9 cellular contexts compared by ENCODE assay signal in genomic region chr13:36282818-36283432, GRCh38. TPM values are rescaled to one million over a fixed set of nuclear protein-coding genes. Genes with fewer than 3 reads are reported as not detected.
A peak's percentile ranks its signal among the peaks of the same experiment; 100 is the strongest.
DNase-seq lines count a peak whose midpoint lies in the region; ATAC-seq, FAIRE-seq and TF ChIP-seq lines count a peak whose summit lies in the region.
"Had no signal": no experiment of that assay in that cellular context is flagged by ENCODE, and none has a peak within 500 bp of the region (broad histone marks: within the 10 kb centered on the region; RNA-seq: fewer than 3 reads in every experiment).

No MANE protein-coding gene starts in this region.

- CTCF ChIA-PET in AG04450 (lab: Charles Lee) (interaction anchor here (0.6 to 6.3 kb wide), 53 partner anchors 9 to 788 kb away, joined by 3 to 108 read pairs (median 4); partner anchors contain the start of genes CCDC169 and SPART), endothelial cell of umbilical vein (lab: Charles Lee) (interaction anchor here (0.5 to 3.6 kb wide), 67 partner anchors 9 to 786 kb away, joined by 3 to 87 read pairs (median 4); partner anchors contain the start of genes CCDC169 and SPART)
- CTCF ChIA-PET in activated naive CD4-positive, alpha-beta T cell treated with anti-CD3 and anti-CD28 coated beads, Interleukin-2, amount 10 ng/mL, durations not matched to agents 7 days and 5 days (lab: Charles Lee), result interaction anchor here (0.6 to 3.7 kb wide), 22 partner anchors 8 to 698 kb away, joined by 3 to 20 read pairs (median 3); partner anchors contain the start of gene CCDC169

- POLR2A ChIA-PET in AG04450 (lab: Yijun Ruan, JAX), result no interaction called here
- POLR2A ChIA-PET in endothelial cell of umbilical vein (lab: Charles Lee), result no interaction called here

- H3K36me3 ChIP-seq in endothelial cell of umbilical vein (ENCODE audit: control insufficient read depth in 2 of 2, extremely low read depth in 1 of 2, insufficient read depth in 2 of 2, low read length in 2 of 2), result no peaks in the 10 kb centered on the region

- no peaks in the 10 kb centered on the region for H3K4me1 ChIP-seq in endothelial cell of umbilical vein (ENCODE audit: control insufficient read depth, extremely low read depth, insufficient read depth, low read length)

- FAIRE-seq in GM12891 (lab: Jason Lieb, UNC) (peak; percentile 56), endothelial cell of umbilical vein (lab: Jason Lieb, UNC) (peak; percentile 15)
- FAIRE-seq: colon had no signal

- peaks cover 7% of the 10 kb centered on the region for H3K27me3 Mint-ChIP-seq in neural crest cell (ENCODE audit: low read depth)
- H3K27me3 Mint-ChIP-seq in activated naive CD4-positive, alpha-beta T cell treated with anti-CD3 and anti-CD28 coated beads, Interleukin-2, amount 10 ng/mL, durations not matched to agents 7 days and 5 days, result peaks cover 18% of the 10 kb centered on the region

- no peaks in the 10 kb centered on the region for H3K4me1 Mint-ChIP-seq in neural crest cell
- no peaks in the 10 kb centered on the region for H3K4me1 Mint-ChIP-seq in activated naive CD4-positive, alpha-beta T cell treated with anti-CD3 and anti-CD28 coated beads, Interleukin-2, amount 10 ng/mL, durations not matched to agents 7 days and 5 days

- H3K4me2 ChIP-seq in endothelial cell of umbilical vein (ENCODE audit: insufficient read depth, low read length), result no peak overlapping the region

- H3K27ac Mint-ChIP-seq in neural crest cell (ENCODE audit: unreplicated experiment), result no peak overlapping the region
- no peak overlapping the region for H3K27ac Mint-ChIP-seq in activated naive CD4-positive, alpha-beta T cell treated with anti-CD3 and anti-CD28 coated beads, Interleukin-2, amount 10 ng/mL, durations not matched to agents 7 days and 5 days

- peak; percentile 88 for TF ChIP-seq CTCF in AG04450 (IDR thresholded peaks at IDR 0.05; ENCODE audit: low read depth, low read length)
- peak; percentile 52 to 53 for TF ChIP-seq CTCF in endothelial cell of umbilical vein (IDR thresholded peaks at IDR 0.05; ENCODE audit: extremely low read depth in 1 of 2, insufficient read depth in 1 of 2, low read depth in 1 of 2, low read length in 2 of 2)
- TF ChIP-seq CTCF in neural crest cell (conservative IDR thresholded peaks at IDR 0.05), result peak; percentile 94

- H3K4me3 ChIP-seq in AG04450 (ENCODE audit: low read depth, low read length), result no peak overlapping the region
- H3K4me3 ChIP-seq in endothelial cell of umbilical vein (replicated peaks in 1 of 3; ENCODE audit: insufficient read depth in 1 of 3, low read depth in 1 of 3, low read length in 3 of 3), result no peak overlapping the region

- H3K79me2 ChIP-seq in endothelial cell of umbilical vein (ENCODE audit: control insufficient read depth, insufficient read depth, low read length), result no peaks in the 10 kb centered on the region

- intact Hi-C loops in endothelial cell of umbilical vein (cut with micrococcal nuclease), result loop anchor here (1.0 to 10.0 kb wide), 6 partner anchors 63 to 702 kb away; partner anchors contain the start of gene SPART

- peaks cover 7% of the 10 kb centered on the region for H3K36me3 Mint-ChIP-seq in neural crest cell (ENCODE audit: low read depth)
- H3K36me3 Mint-ChIP-seq in activated naive CD4-positive, alpha-beta T cell treated with anti-CD3 and anti-CD28 coated beads, Interleukin-2, amount 10 ng/mL, durations not matched to agents 7 days and 5 days, result no peaks in the 10 kb centered on the region

- BruUV-seq in endothelial cell of umbilical vein (replicated peaks; lab: Mats Ljungman, UMichigan), result no TSS peak

- H2AFZ ChIP-seq in endothelial cell of umbilical vein (ENCODE audit: low read depth, low read length), result no peak overlapping the region

- TF ChIP-seq POLR2A in GM12891 (IDR thresholded peaks at IDR 0.05; ENCODE audit: low read depth, low read length) (no peak), endothelial cell of umbilical vein (IDR thresholded peaks at IDR 0.05; ENCODE audit: low read depth, low read length) (no peak)

- ATAC-seq in GM21381 (IDR thresholded peaks at IDR 0.05; ENCODE audit: unreplicated experiment), result no peak

- DNase-seq in AG04450 (ENCODE audit: low read depth, low spot score), result peak; percentile 4
- no peak for DNase-seq in GM12891 (ENCODE audit: insufficient read length, low spot score)
- peak; percentile 55 for DNase-seq in NCI-H748 treated with DMSO at 0.1 percent for 48 hours (lab: John Stamatoyannopoulos, UW)
- peak; percentile 61 for DNase-seq in endothelial cell of umbilical vein (ENCODE audit: low read depth, low spot score)
- no peak for DNase-seq in neural crest cell (ENCODE audit: low read depth, low spot score)
- no peak for DNase-seq in activated naive CD4-positive, alpha-beta T cell treated with anti-CD3 and anti-CD28 coated beads, Interleukin-2, amount 10 ng/mL, durations not matched to agents 7 days and 5 days
- DNase-seq in 8988T, result no peak

- H3K4me3 Mint-ChIP-seq in neural crest cell, result no peak overlapping the region
- no peak overlapping the region for H3K4me3 Mint-ChIP-seq in activated naive CD4-positive, alpha-beta T cell treated with anti-CD3 and anti-CD28 coated beads, Interleukin-2, amount 10 ng/mL, durations not matched to agents 7 days and 5 days

- dilution Hi-C loops in endothelial cell of umbilical vein (cut with MboI; ENCODE audit: extremely low pct_ligation_motif_present, low sequenced_read_pairs), result no loop called here

- H3K27ac ChIP-seq in AG04450 (ENCODE audit: low read depth, low read length), result no peak overlapping the region
- no peak overlapping the region for H3K27ac ChIP-seq in endothelial cell of umbilical vein (ENCODE audit: insufficient read depth, low read depth, low read length)

- no peaks in the 10 kb centered on the region for H3K27me3 ChIP-seq in AG04450 (ENCODE audit: control insufficient read depth, insufficient read depth, low read length)
- no peaks in the 10 kb centered on the region for H3K27me3 ChIP-seq in endothelial cell of umbilical vein (ENCODE audit: control insufficient read depth in 2 of 2, insufficient read depth in 2 of 2, low read length in 2 of 2)

- H3K9me3 Mint-ChIP-seq in neural crest cell, result peaks cover 2% of the 10 kb centered on the region
- H3K9me3 Mint-ChIP-seq in activated naive CD4-positive, alpha-beta T cell treated with anti-CD3 and anti-CD28 coated beads, Interleukin-2, amount 10 ng/mL, durations not matched to agents 7 days and 5 days, result no peaks in the 10 kb centered on the region

- no peaks in the 10 kb centered on the region for H4K20me1 ChIP-seq in endothelial cell of umbilical vein (replicated peaks; ENCODE audit: control insufficient read depth, extremely low read depth, insufficient read depth, low read length)

- no peak overlapping the region for H3K9ac ChIP-seq in endothelial cell of umbilical vein (replicated peaks; ENCODE audit: extremely low read depth, insufficient read depth, low read length)

- no peaks in the 10 kb centered on the region for H3K9me1 ChIP-seq in endothelial cell of umbilical vein (replicated peaks; ENCODE audit: control insufficient read depth, extremely low read depth, insufficient read depth, low read length)

- H3K9me3 ChIP-seq in AG04450 (ENCODE audit: control insufficient read depth, insufficient read depth, low read length) (peaks cover 1% of the 10 kb centered on the region), endothelial cell of umbilical vein (replicated peaks; ENCODE audit: control insufficient read depth, insufficient read depth, low read length) (no peaks in the 10 kb centered on the region)

TF ChIP-seq in GM12891, 5 proteins besides CTCF, POLR2A, EP300 and RAD21:
- TF ChIP-seq POLR2AphosphoS5 (IDR thresholded peaks at IDR 0.05; ENCODE audit: low read depth, low read length), result no peak
- no peak for TF ChIP-seq POU2F2 (IDR thresholded peaks at IDR 0.05; ENCODE audit: low read depth, low read length)
- no peak for TF ChIP-seq SPI1 (IDR thresholded peaks at IDR 0.05; ENCODE audit: low read depth, low read length)
- no peak for TF ChIP-seq TAF1 (IDR thresholded peaks at IDR 0.05; ENCODE audit: low read depth, low read length)
- no peak for TF ChIP-seq PAX5 (IDR thresholded peaks at IDR 0.05; ENCODE audit: insufficient read depth, low read length, severe bottlenecking)

TF ChIP-seq in endothelial cell of umbilical vein, 7 proteins besides CTCF, POLR2A, EP300 and RAD21:
- TF ChIP-seq GATA2 (IDR thresholded peaks at IDR 0.05; ENCODE audit: insufficient read depth, insufficient read length, low read depth, low read length) (no peak), EZH2 (IDR thresholded peaks at IDR 0.05; ENCODE audit: borderline replicate concordance, low read depth, low read length, severe bottlenecking) (no peak), MAX (IDR thresholded peaks at IDR 0.05; ENCODE audit: insufficient read depth, insufficient read length) (no peak), JUN (IDR thresholded peaks at IDR 0.05; ENCODE audit: borderline replicate concordance, insufficient read depth, insufficient read length, low read depth) (no peak), FOS (IDR thresholded peaks at IDR 0.05; ENCODE audit: borderline replicate concordance, insufficient read depth, low read length) (no peak), POLR2AphosphoS5 (IDR thresholded peaks at IDR 0.05; ENCODE audit: insufficient read depth, low read depth, low read length) (no peak), MYC (IDR thresholded peaks at IDR 0.05; ENCODE audit: low read depth, low read length) (no peak)

RNA-seq across cellular contexts. Expression of gene CCDC169, which starts 14.7 kb away (rescaled TPM):
- 1.3 and 2.2 TPM in 2 replicates for polyA plus RNA-seq in AG04450 (2011; rRNA removed)
- 1.1 and 2.4 TPM in 2 replicates for polyA minus RNA-seq in AG04450 (2011; rRNA and poly(A)+ RNA removed)
- not detected for polyA plus RNA-seq in GM12891 (2012; ENCODE audit: low read depth, missing spikeins)
- total RNA-seq in endothelial cell of umbilical vein, result 2.5 and 5.3 TPM in 2 replicates
- polyA plus RNA-seq in endothelial cell of umbilical vein, result 0.78 and 1.2 TPM in 2 replicates
- polyA plus RNA-seq in endothelial cell of umbilical vein (2011; cell fraction: cytosol; rRNA removed), result 1.7 and 2.0 TPM in 2 replicates
- polyA plus RNA-seq in endothelial cell of umbilical vein (2011; cell fraction: nucleus; rRNA removed), result 2.6 and 3.8 TPM in 2 replicates
- polyA plus RNA-seq in endothelial cell of umbilical vein (2012), result 5.9 and 7.2 TPM in 2 replicates
- 1.8 and 2.0 TPM in 2 replicates for polyA minus RNA-seq in endothelial cell of umbilical vein
- polyA minus RNA-seq in endothelial cell of umbilical vein (2011; cell fraction: cytosol; rRNA and poly(A)+ RNA removed), result 0.82 TPM
- polyA minus RNA-seq in endothelial cell of umbilical vein (2011; cell fraction: nucleus; rRNA and poly(A)+ RNA removed), result 4.7 and 6.0 TPM in 2 replicates
- 1.7 and 3.5 TPM in 2 replicates for total RNA-seq in neural crest cell

Comparison
In these comparisons a context has a peak if more than half of its experiments do, and no peak if none do; other contexts are left out.
1. DNase-seq: peak in AG04450 (single experiment), NCI-H748 treated with DMSO at 0.1 percent for 48 hours (single experiment) and endothelial cell of umbilical vein (single experiment); none in GM12891 (single experiment), neural crest cell (single experiment), activated naive CD4-positive, alpha-beta T cell treated with anti-CD3 and anti-CD28 coated beads, Interleukin-2, amount 10 ng/mL, durations not matched to agents 7 days and 5 days (single experiment) and 8988T (single experiment).
2. Peak in every context shown above with its lines, with median percentiles within 50 percentile points of each other: CTCF ChIP-seq.